2 cellular contexts compared by ENCODE assay signal in genomic region chr11:47842749-47843148, GRCh38.
TF ChIP-seq lines count a peak whose summit lies in the region.

No MANE protein-coding gene starts in this region.

TF ChIP-seq in IMR-90, 13 proteins besides CTCF, POLR2A, EP300 and RAD21:
- TF ChIP-seq NFE2L2 (IDR thresholded peaks at IDR 0.05; ENCODE audit: low read depth, low read length) (peak; percentile 40; the same call in 1 of the 2 replicates), RCOR1 (IDR thresholded peaks at IDR 0.05; ENCODE audit: insufficient replicate concordance, low read length) (no peak)

TF ChIP-seq in K562, 482 proteins besides CTCF, POLR2A, EP300 and RAD21:
- 0 out of 2 replicates have a peak, but pooled peaks have one; percentile 21 for TF ChIP-seq MAFG (tag; conservative IDR thresholded peaks at IDR 0.05)
- TF ChIP-seq KDM1A (IDR thresholded peaks at IDR 0.05), result no peak
